1 cellular context compared by ENCODE assay signal in the genomic region with DNA sequence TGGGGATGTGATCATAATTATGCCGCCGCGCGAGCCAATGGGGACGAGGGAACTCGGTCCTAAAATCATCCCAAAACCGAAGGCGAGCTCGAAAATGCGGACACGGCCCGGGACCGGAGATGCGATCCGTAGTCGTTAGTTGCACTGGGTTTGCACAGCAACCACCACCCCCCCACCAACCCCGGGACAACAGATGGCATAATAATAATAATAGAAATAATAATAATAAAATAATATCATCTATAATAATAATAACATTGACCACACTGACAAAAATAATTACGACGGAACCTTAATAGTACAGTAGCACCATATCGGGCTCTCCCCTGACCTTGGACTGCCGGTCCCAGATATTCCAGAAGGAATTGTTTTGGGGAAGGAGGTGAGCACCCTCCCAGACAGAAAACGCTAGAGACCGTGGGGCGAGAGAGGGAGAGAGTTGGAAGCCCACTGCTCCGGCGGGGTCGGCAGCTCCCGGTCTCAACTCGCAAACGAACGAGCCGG.
TF ChIP-seq lines count a peak whose summit lies in the region.

No MANE protein-coding gene starts in this region.

TF ChIP-seq in HepG2, 621 proteins besides CTCF, POLR2A, EP300 and RAD21:
- TF ChIP-seq, protein P1, sequence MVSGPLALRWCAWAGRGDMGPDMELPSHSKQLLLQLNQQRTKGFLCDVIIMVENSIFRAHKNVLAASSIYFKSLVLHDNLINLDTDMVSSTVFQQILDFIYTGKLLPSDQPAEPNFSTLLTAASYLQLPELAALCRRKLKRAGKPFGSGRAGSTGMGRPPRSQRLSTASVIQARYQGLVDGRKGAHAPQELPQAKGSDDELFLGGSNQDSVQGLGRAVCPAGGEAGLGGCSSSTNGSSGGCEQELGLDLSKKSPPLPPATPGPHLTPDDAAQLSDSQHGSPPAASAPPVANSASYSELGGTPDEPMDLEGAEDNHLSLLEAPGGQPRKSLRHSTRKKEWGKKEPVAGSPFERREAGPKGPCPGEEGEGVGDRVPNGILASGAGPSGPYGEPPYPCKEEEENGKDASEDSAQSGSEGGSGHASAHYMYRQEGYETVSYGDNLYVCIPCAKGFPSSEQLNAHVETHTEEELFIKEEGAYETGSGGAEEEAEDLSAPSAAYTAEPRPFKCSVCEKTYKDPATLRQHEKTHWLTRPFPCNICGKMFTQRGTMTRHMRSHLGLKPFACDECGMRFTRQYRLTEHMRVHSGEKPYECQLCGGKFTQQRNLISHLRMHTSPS (CRISPR knock-in tag; IDR thresholded peaks at IDR 0.05; ENCODE audit: low read depth): no peak
- TF ChIP-seq YEATS2 (CRISPR knock-in tag; IDR thresholded peaks at IDR 0.05; ENCODE audit: borderline replicate concordance) (no peak), FOXK1 (CRISPR knock-in tag; IDR thresholded peaks at IDR 0.05; ENCODE audit: borderline replicate concordance, low read depth) (no peak), NKX3-1 (CRISPR knock-in tag; IDR thresholded peaks at IDR 0.05) (no peak), ZNF75D (CRISPR knock-in tag; IDR thresholded peaks at IDR 0.05; ENCODE audit: borderline replicate concordance) (no peak), PITX1 (CRISPR knock-in tag; IDR thresholded peaks at IDR 0.05) (no peak), ZNF350 (CRISPR knock-in tag; IDR thresholded peaks at IDR 0.05; ENCODE audit: borderline replicate concordance, low read depth) (no peak), RBM22 (optimal IDR thresholded peaks at IDR 0.05; ENCODE audit: low read length) (no peak), HNRNPLL (IDR thresholded peaks at IDR 0.05; ENCODE audit: low read depth, low read length, poor library complexity, severe bottlenecking) (no peak), ZNF451 (CRISPR knock-in tag; IDR thresholded peaks at IDR 0.05) (no peak), HDAC2 (CRISPR knock-in tag; IDR thresholded peaks at IDR 0.05) (no peak), SNAI1 (CRISPR knock-in tag; IDR thresholded peaks at IDR 0.05; ENCODE audit: borderline replicate concordance) (no peak), TCF7L2 (IDR thresholded peaks at IDR 0.05; ENCODE audit: low read depth, low read length) (no peak), SMYD3 (CRISPR knock-in tag; IDR thresholded peaks at IDR 0.05) (no peak), SMAD1 (CRISPR knock-in tag; IDR thresholded peaks at IDR 0.05; ENCODE audit: borderline replicate concordance, low read depth) (no peak), XRCC5 (optimal IDR thresholded peaks at IDR 0.05; ENCODE audit: low read length) (no peak)
- TF ChIP-seq, protein P2, sequence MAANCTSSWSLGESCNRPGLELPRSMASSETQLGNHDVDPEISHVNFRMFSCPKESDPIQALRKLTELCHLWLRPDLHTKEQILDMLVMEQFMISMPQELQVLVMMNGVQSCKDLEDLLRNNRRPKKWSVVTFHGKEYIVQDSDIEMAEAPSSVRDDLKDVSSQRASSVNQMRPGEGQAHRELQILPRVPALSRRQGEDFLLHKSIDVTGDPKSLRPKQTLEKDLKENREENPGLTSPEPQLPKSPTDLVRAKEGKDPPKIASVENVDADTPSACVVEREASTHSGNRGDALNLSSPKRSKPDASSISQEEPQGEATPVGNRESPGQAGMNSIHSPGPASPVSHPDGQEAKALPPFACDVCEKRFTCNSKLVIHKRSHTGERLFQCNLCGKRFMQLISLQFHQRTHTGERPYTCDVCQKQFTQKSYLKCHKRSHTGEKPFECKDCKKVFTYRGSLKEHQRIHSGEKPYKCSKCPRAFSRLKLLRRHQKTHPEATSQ (CRISPR knock-in tag; IDR thresholded peaks at IDR 0.05; ENCODE audit: borderline replicate concordance): no peak
- TF ChIP-seq, protein P3, sequence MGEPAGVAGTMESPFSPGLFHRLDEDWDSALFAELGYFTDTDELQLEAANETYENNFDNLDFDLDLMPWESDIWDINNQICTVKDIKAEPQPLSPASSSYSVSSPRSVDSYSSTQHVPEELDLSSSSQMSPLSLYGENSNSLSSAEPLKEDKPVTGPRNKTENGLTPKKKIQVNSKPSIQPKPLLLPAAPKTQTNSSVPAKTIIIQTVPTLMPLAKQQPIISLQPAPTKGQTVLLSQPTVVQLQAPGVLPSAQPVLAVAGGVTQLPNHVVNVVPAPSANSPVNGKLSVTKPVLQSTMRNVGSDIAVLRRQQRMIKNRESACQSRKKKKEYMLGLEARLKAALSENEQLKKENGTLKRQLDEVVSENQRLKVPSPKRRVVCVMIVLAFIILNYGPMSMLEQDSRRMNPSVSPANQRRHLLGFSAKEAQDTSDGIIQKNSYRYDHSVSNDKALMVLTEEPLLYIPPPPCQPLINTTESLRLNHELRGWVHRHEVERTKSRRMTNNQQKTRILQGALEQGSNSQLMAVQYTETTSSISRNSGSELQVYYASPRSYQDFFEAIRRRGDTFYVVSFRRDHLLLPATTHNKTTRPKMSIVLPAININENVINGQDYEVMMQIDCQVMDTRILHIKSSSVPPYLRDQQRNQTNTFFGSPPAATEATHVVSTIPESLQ (CRISPR knock-in tag; conservative IDR thresholded peaks at IDR 0.05): no peak
- TF ChIP-seq, protein P4, sequence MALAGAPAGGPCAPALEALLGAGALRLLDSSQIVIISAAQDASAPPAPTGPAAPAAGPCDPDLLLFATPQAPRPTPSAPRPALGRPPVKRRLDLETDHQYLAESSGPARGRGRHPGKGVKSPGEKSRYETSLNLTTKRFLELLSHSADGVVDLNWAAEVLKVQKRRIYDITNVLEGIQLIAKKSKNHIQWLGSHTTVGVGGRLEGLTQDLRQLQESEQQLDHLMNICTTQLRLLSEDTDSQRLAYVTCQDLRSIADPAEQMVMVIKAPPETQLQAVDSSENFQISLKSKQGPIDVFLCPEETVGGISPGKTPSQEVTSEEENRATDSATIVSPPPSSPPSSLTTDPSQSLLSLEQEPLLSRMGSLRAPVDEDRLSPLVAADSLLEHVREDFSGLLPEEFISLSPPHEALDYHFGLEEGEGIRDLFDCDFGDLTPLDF (CRISPR knock-in tag; IDR thresholded peaks at IDR 0.05): no peak
